In the genomic region with DNA sequence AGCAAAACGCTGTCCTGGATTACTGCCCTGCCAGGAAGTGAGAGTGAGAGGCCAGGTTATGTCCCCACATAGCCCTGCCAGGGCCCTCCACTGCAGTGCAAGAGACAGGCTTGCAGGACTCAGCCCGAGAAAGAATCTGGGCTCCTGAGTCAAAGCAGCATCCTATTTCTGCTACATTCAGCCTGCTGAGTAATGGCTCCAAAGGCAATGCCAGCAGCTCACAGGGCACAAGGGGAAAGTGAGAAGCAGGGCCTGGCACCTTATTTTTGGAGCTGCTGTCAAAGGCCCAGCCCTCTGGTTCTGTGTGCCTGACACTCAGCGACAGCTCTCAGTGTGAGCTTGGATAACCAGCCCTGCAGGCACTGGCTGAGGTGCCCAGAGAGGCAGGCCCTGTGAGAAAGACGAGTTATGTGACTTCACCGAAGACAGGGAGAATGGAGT, we compare ENCODE assay signal across 16 cellular contexts.
DNase-seq lines count a peak whose midpoint lies in the region; ATAC-seq, FAIRE-seq and TF ChIP-seq lines count a peak whose summit lies in the region.
"Had no signal": no experiment of that assay in that cellular context is flagged by ENCODE, and none has a peak within 500 bp of the region (broad histone marks: within the 10 kb centered on the region; RNA-seq: fewer than 3 reads in every experiment).

No MANE protein-coding gene starts in this region.

- H3K4me1 ChIP-seq in adipocyte (ENCODE audit: control insufficient read depth, insufficient read depth, low read length) (no peaks in the 10 kb centered on the region), skeletal muscle tissue (ENCODE audit: control insufficient read depth in 3 of 3, insufficient read depth in 3 of 3, low read length in 3 of 3) (peaks cover 21 to 34% (median 24%) of the 10 kb centered on the region in 3 donors)
- H3K4me1 ChIP-seq: adrenal gland, testis had no signal

- H3K27me3 ChIP-seq in adipocyte (replicated peaks; ENCODE audit: control insufficient read depth, insufficient read depth, low read length), result no peaks in the 10 kb centered on the region
- no peaks in the 10 kb centered on the region for H3K27me3 ChIP-seq in skeletal muscle tissue (ENCODE audit: control insufficient read depth in 3 of 3, insufficient read depth in 3 of 3, low read length in 3 of 3)
- H3K27me3 ChIP-seq: adrenal gland, gastroesophageal sphincter, MG63, testis had no signal

- peak overlapping the region; percentile 83 for H3K27ac ChIP-seq in skeletal muscle tissue (ENCODE audit: low read depth, low read length)
- H3K27ac ChIP-seq: adrenal gland, SK-N-MC, testis had no signal

- H3K9ac ChIP-seq in adipocyte (ENCODE audit: low read length) (no peak overlapping the region), skeletal muscle tissue (ENCODE audit: low read depth in 1 of 3, low read length in 3 of 3) (peak overlapping the region; percentile 54 to 61 (median 54))

- FAIRE-seq in HTR-8/SVneo (lab: Jason Lieb, UNC), result no peak
- FAIRE-seq: bronchial epithelial cell, endothelial cell of umbilical vein had no signal

- H3K36me3 ChIP-seq in adipocyte (ENCODE audit: control insufficient read depth, insufficient read depth, low read length, severe bottlenecking), result no peaks in the 10 kb centered on the region
- H3K36me3 ChIP-seq in skeletal muscle tissue (ENCODE audit: control insufficient read depth in 3 of 3, insufficient read depth in 3 of 3, low read length in 3 of 3), result no peaks in the 10 kb centered on the region
- H3K36me3 ChIP-seq: adrenal gland, gastroesophageal sphincter, MG63 had no signal

- in situ Hi-C loops in GM13977 (cut with MboI; ENCODE audit: low pct_unique_long_range_greater_than_20kb, low sequenced_read_pairs, unreplicated experiment), result no loop called here

- ATAC-seq in HG03175 (IDR thresholded peaks at IDR 0.05; ENCODE audit: unreplicated experiment) (peak; percentile 25), left cardiac atrium (peak; percentile 94 to 95)
- ATAC-seq: gastroesophageal sphincter had no signal

- H3K4me3 ChIP-seq in adipocyte (ENCODE audit: low read length) (no peak overlapping the region), skeletal muscle tissue (ENCODE audit: low read length in 3 of 3) (peak overlapping the region in 2 of 3 donors; percentile 30 to 46)
- H3K4me3 ChIP-seq: adrenal gland, gastroesophageal sphincter, MG63, SK-N-MC, testis had no signal

- DNase-seq in adipocyte (ENCODE audit: low read depth) (peak; percentile 5), left cardiac atrium (peak; percentile 52), T1000 (lab: John Stamatoyannopoulos, UW) (no peak), HTR-8/SVneo (ENCODE audit: insufficient read length, low spot score) (no peak), GM13977 (ENCODE audit: low spot score) (no peak)
- DNase-seq: activated CD4-positive, alpha-beta T cell treated with anti-CD3 and anti-CD28 coated beads for 1 hour; adrenal gland; MG63; OCI-M1; testis had no signal

- no peak for TF ChIP-seq CTCF in GM13977 (IDR thresholded peaks at IDR 0.05; ENCODE audit: extremely low read depth, insufficient read depth, missing control alignments)

- H3K9me3 ChIP-seq in adipocyte (ENCODE audit: control insufficient read depth, low read length), result no peaks in the 10 kb centered on the region
- no peaks in the 10 kb centered on the region for H3K9me3 ChIP-seq in skeletal muscle tissue (ENCODE audit: control insufficient read depth in 3 of 3, low read length in 3 of 3)
- H3K9me3 ChIP-seq: adrenal gland, gastroesophageal sphincter, MG63, testis had no signal

- intact Hi-C loops in left cardiac atrium (cut with DNase I), result no loop called here

Comparison
In these comparisons a context has a peak if more than half of its experiments do, and no peak if none do; other contexts are left out.
1. DNase-seq: peak in adipocyte (single experiment) and left cardiac atrium (single experiment); none in T1000 (single experiment), HTR-8/SVneo (single experiment) and GM13977 (single experiment).